Comparison of ENCODE assay signal across 22 cellular contexts in genomic region chr22:24542641-24543040, GRCh38. TPM values are rescaled to one million over a fixed set of nuclear protein-coding genes. Genes with fewer than 3 reads are reported as not detected.
DNase-seq lines count a peak whose midpoint lies in the region; ATAC-seq and TF ChIP-seq lines count a peak whose summit lies in the region.
"Had no signal": no experiment of that assay in that cellular context is flagged by ENCODE, and none has a peak within 500 bp of the region (broad histone marks: within the 10 kb centered on the region; RNA-seq: fewer than 3 reads in every experiment).

No MANE protein-coding gene starts in this region.

- H3K4me1 ChIP-seq in neutrophil (ENCODE audit: control insufficient read depth in 1 of 2, insufficient read depth in 1 of 2, low read depth in 1 of 2, low read length in 1 of 2): peaks cover 31 to 33% of the 10 kb centered on the region in 2 experiments
- H3K4me1 ChIP-seq in vagina: peaks cover 17% of the 10 kb centered on the region

- no peaks in the 10 kb centered on the region for H3K27me3 ChIP-seq in neutrophil
- no peaks in the 10 kb centered on the region for H3K27me3 ChIP-seq in vagina

- TF ChIP-seq POLR2A in vagina (IDR thresholded peaks at IDR 0.05): no peak

- H3K27ac ChIP-seq in neutrophil: peak overlapping the region; percentile 92
- H3K27ac ChIP-seq in vagina: no peak overlapping the region
- H3K27ac ChIP-seq: 22Rv1, thoracic aorta, VCaP had no signal

- DNase-seq in DMS 273 (lab: John Stamatoyannopoulos, UW; ENCODE audit: unreplicated experiment) (peak; percentile 35), DMS 273 treated with DMSO at 0.1 percent for 48 hours (lab: John Stamatoyannopoulos, UW) (no peak), left ventricle myocardium superior (peak; percentile 72), vagina (ENCODE audit: extremely low spot score in 2 of 2) (no peak), T-helper 9 cell (no peak), 8988T (no peak)
- DNase-seq: activated CD8-positive, alpha-beta T cell treated with anti-CD3 and anti-CD28 coated beads, Interleukin-2, amount 10 ng/mL, durations not matched to agents 7 days and 5 days; activated naive CD8-positive, alpha-beta T cell treated with anti-CD3 and anti-CD28 coated beads, Interleukin-2, amount 50 U/mL, for 24 hours; activated T-cell treated with anti-CD3 and anti-CD28 coated beads, Interleukin-2, amount 50 U/mL, for 72 hours; central memory CD4-positive, alpha-beta T cell; DMS79 treated with DMSO at 0.1 percent for 48 hours; NCI-H1092 treated with DMSO at 0.1 percent for 48 hours; NCI-H82; SW 1271 had no signal

- intact Hi-C loops in left ventricle myocardium superior (cut with micrococcal nuclease) (no loop called here), vagina (cut with DNase I) (no loop called here)

- ATAC-seq in left ventricle myocardium superior (peak; percentile 79), GM21529 (IDR thresholded peaks at IDR 0.05; ENCODE audit: unreplicated experiment) (no peak)
- ATAC-seq: activated naive CD8-positive, alpha-beta T cell treated with anti-CD3 and anti-CD28 coated beads, Interleukin-2, amount 50 U/mL, for 24 hours; activated T-cell treated with anti-CD3 and anti-CD28 coated beads, Interleukin-2, amount 50 U/mL, for 72 hours; K562; Panc1 had no signal

- H3K36me3 ChIP-seq in neutrophil: peaks cover 82% of the 10 kb centered on the region
- H3K36me3 ChIP-seq in vagina: peaks cover 0 to 59% of the 10 kb centered on the region in 2 donors

- H3K4me3 ChIP-seq in neutrophil (ENCODE audit: low read depth in 1 of 2, low read length in 1 of 2): peak overlapping the region; percentile 33 to 42
- no peak overlapping the region for H3K4me3 ChIP-seq in vagina
- H3K4me3 ChIP-seq: K562, thoracic aorta had no signal

- H3K9me3 ChIP-seq in neutrophil: no peaks in the 10 kb centered on the region
- no peaks in the 10 kb centered on the region for H3K9me3 ChIP-seq in vagina
- H3K9me3 ChIP-seq: thoracic aorta had no signal

- TF ChIP-seq CTCF in neutrophil (IDR thresholded peaks at IDR 0.05) (peak; percentile 24), vagina (IDR thresholded peaks at IDR 0.05) (no peak)

RNA-seq across cellular contexts. Expression of gene GUCD1, which starts 12.3 kb away (rescaled TPM):
- total RNA-seq in left ventricle myocardium superior: 275 TPM
- total RNA-seq in vagina: 81.8 TPM

RNA-seq across cellular contexts. Expression of gene SNRPD3, which starts 13.2 kb away (rescaled TPM):
- 73.7 TPM for total RNA-seq in left ventricle myocardium superior
- total RNA-seq in vagina: 125 TPM

RNA-seq across cellular contexts. Expression of gene UPB1, which starts 47.5 kb away (rescaled TPM):
- total RNA-seq in left ventricle myocardium superior: 0.97 TPM
- not detected for total RNA-seq in vagina
- total RNA-seq: renal cortical epithelial cell had no signal

RNA-seq across cellular contexts. Expression of gene LRRC75B, which starts 50.2 kb away (rescaled TPM):
- total RNA-seq in left ventricle myocardium superior: 6.9 TPM
- total RNA-seq in vagina: 17.9 TPM

Comparison
In these comparisons a context has a peak if more than half of its experiments do, and no peak if none do; other contexts are left out.
1. DNase-seq: peak in DMS 273 (single experiment) and left ventricle myocardium superior (single experiment); none in DMS 273 treated with DMSO at 0.1 percent for 48 hours (single experiment), vagina (0 of 2), T-helper 9 cell (single experiment) and 8988T (single experiment).
2. H3K4me3 ChIP-seq: peak in neutrophil (2 of 2); none in vagina (0 of 2).